In the genomic region with DNA sequence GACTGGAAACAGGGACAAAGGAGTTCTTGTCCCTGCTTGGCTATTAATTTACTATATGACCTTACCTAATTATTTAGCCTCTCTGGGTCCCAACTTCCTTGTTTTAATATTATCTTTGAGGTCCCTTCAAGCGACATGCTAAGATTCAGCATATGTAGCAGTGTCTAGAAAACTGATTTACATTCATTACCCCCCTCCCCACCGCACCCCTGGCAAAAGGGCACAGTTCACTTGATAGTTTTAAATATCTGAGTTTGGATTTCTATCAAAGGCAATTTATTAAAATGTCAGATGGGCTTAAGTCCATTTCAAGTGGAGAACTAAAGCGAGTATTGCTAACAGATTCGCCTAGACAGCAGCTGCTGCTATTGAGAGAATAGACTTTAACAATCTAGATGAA, we compare ENCODE assay signal across 13 cellular contexts. TPM values are rescaled to one million over a fixed set of nuclear protein-coding genes. Genes with fewer than 3 reads are reported as not detected.
DNase-seq lines count a peak whose midpoint lies in the region; ATAC-seq, FAIRE-seq and TF ChIP-seq lines count a peak whose summit lies in the region.
"Had no signal": no experiment of that assay in that cellular context is flagged by ENCODE, and none has a peak within 500 bp of the region (broad histone marks: within the 10 kb centered on the region; RNA-seq: fewer than 3 reads in every experiment).

No MANE protein-coding gene starts in this region.

- peaks cover 89% of the 10 kb centered on the region for H3K79me2 ChIP-seq in HepG2 (ENCODE audit: insufficient read depth, low read length)

- no peak for TF ChIP-seq POLR2A in HepG2 (IDR thresholded peaks at IDR 0.05; ENCODE audit: insufficient read depth in 1 of 2, low read depth in 2 of 2, low read length in 2 of 2)

- no peaks in the 10 kb centered on the region for H3K9me3 ChIP-seq in HepG2 (ENCODE audit: low read length)
- H3K9me3 ChIP-seq: neutrophil, vagina had no signal

- in situ Hi-C loops in HepG2 (cut with HindIII; ENCODE audit: extremely low pct_ligation_motif_present, low pct_unique_long_range_greater_than_20kb), result no loop called here

- H3K27me3 ChIP-seq in HepG2 (ENCODE audit: control insufficient read depth in 1 of 2, insufficient read depth in 2 of 2, low read length in 2 of 2), result peaks cover 0 to 6% of the 10 kb centered on the region in 2 experiments; a peak in 1 of 5 replicates
- H3K27me3 ChIP-seq: vagina had no signal

- peak overlapping the region; percentile 97 for H3K9ac ChIP-seq in HepG2 (ENCODE audit: insufficient read depth, low read depth, low read length)

- peaks cover 7% of the 10 kb centered on the region for H3K36me3 Mint-ChIP-seq in activated CD4-positive, alpha-beta T cell treated with anti-CD3 and anti-CD28 coated beads, Interleukin-2, amount 10 ng/mL, durations not matched to agents 7 days and 5 days (ENCODE audit: low read depth)
- peaks cover 56% of the 10 kb centered on the region for H3K36me3 Mint-ChIP-seq in activated T-helper 17 cell treated with anti-CD3 and anti-CD28 coated beads, Interleukin-2, amount 50 U/mL, for 72 hours (ENCODE audit: low read depth)

- peak overlapping the region; percentile 79 for H3K27ac Mint-ChIP-seq in activated CD4-positive, alpha-beta T cell treated with anti-CD3 and anti-CD28 coated beads, Interleukin-2, amount 10 ng/mL, durations not matched to agents 7 days and 5 days
- H3K27ac Mint-ChIP-seq in activated T-helper 17 cell treated with anti-CD3 and anti-CD28 coated beads, Interleukin-2, amount 50 U/mL, for 72 hours, result peak overlapping the region; percentile 99
- H3K27ac Mint-ChIP-seq in stimulated activated naive CD8-positive, alpha-beta T cell treated with anti-CD3 and anti-CD28 coated beads, Interleukin-15, amount 100 ng/mL, for 72 hours, result peak overlapping the region; percentile 93 to 98

- TF ChIP-seq RAD21 in HepG2 (CRISPR knock-in tag; IDR thresholded peaks at IDR 0.05), result no peak

- POLR2A ChIA-PET in activated CD4-positive, alpha-beta T cell treated with anti-CD3 and anti-CD28 coated beads, Interleukin-2, amount 10 ng/mL, durations not matched to agents 7 days and 5 days (lab: Charles Lee), result no interaction called here
- POLR2A ChIA-PET in HepG2 (lab: Yijun Ruan, JAX), result interaction anchor here (1.2 to 4.9 kb wide), 3 partner anchors 9 to 86 kb away, joined by 4 to 29 read pairs (median 6); no protein-coding TSS in a partner anchor

- H3K4me1 Mint-ChIP-seq in activated CD4-positive, alpha-beta T cell treated with anti-CD3 and anti-CD28 coated beads, Interleukin-2, amount 10 ng/mL, durations not matched to agents 7 days and 5 days, result peaks cover 70% of the 10 kb centered on the region
- H3K4me1 Mint-ChIP-seq in activated T-helper 17 cell treated with anti-CD3 and anti-CD28 coated beads, Interleukin-2, amount 50 U/mL, for 72 hours, result peaks cover 39% of the 10 kb centered on the region
- peaks cover 64% of the 10 kb centered on the region for H3K4me1 Mint-ChIP-seq in stimulated activated naive CD8-positive, alpha-beta T cell treated with anti-CD3 and anti-CD28 coated beads, Interleukin-15, amount 100 ng/mL, for 72 hours

- H3K4me3 Mint-ChIP-seq in activated CD4-positive, alpha-beta T cell treated with anti-CD3 and anti-CD28 coated beads, Interleukin-2, amount 10 ng/mL, durations not matched to agents 7 days and 5 days, result peak overlapping the region; percentile 61
- H3K4me3 Mint-ChIP-seq in activated T-helper 17 cell treated with anti-CD3 and anti-CD28 coated beads, Interleukin-2, amount 50 U/mL, for 72 hours, result peak overlapping the region; percentile 91
- H3K4me3 Mint-ChIP-seq in stimulated activated naive CD8-positive, alpha-beta T cell treated with anti-CD3 and anti-CD28 coated beads, Interleukin-15, amount 100 ng/mL, for 72 hours, result peak overlapping the region; percentile 82 to 83

- CTCF ChIA-PET in activated CD4-positive, alpha-beta T cell treated with anti-CD3 and anti-CD28 coated beads, Interleukin-2, amount 10 ng/mL, durations not matched to agents 7 days and 5 days (lab: Charles Lee), result interaction anchor here (0.6 to 1.3 kb wide), 4 partner anchors 13 to 833 kb away, joined by 3 to 9 read pairs (median 4); no protein-coding TSS in a partner anchor
- CTCF ChIA-PET in HepG2 (lab: Yijun Ruan, JAX; ENCODE audit: low intra/inter-chr PET ratio, low total read pairs), result no interaction called here

- intact Hi-C loops in HepG2 (cut with micrococcal nuclease; ENCODE audit: unreplicated experiment), result no loop called here

- no peaks in the 10 kb centered on the region for H3K9me3 Mint-ChIP-seq in activated CD4-positive, alpha-beta T cell treated with anti-CD3 and anti-CD28 coated beads, Interleukin-2, amount 10 ng/mL, durations not matched to agents 7 days and 5 days
- H3K9me3 Mint-ChIP-seq in activated T-helper 17 cell treated with anti-CD3 and anti-CD28 coated beads, Interleukin-2, amount 50 U/mL, for 72 hours, result no peaks in the 10 kb centered on the region
- H3K9me3 Mint-ChIP-seq in stimulated activated naive CD8-positive, alpha-beta T cell treated with anti-CD3 and anti-CD28 coated beads, Interleukin-15, amount 100 ng/mL, for 72 hours, result no peaks in the 10 kb centered on the region

- no peak overlapping the region for H2AFZ ChIP-seq in HepG2 (ENCODE audit: low read length)

- H3K27ac ChIP-seq in HepG2 (ENCODE audit: extremely low read length, insufficient read depth, low read length), result peak overlapping the region; percentile 92
- H3K27ac ChIP-seq: neutrophil, vagina had no signal

- no peaks in the 10 kb centered on the region for H3K36me3 ChIP-seq in HepG2 (replicated peaks in 1 of 2; ENCODE audit: control insufficient read depth in 1 of 2, insufficient read depth in 2 of 2, low read length in 2 of 2)
- H3K36me3 ChIP-seq: neutrophil, vagina had no signal

- TF ChIP-seq EP300 in HepG2 (IDR thresholded peaks at IDR 0.05; ENCODE audit: low read depth in 2 of 2, low read length in 2 of 2) (no peak), HepG2 (CRISPR knock-in tag; IDR thresholded peaks at IDR 0.05; ENCODE audit: borderline replicate concordance) (no peak)

- H3K4me2 ChIP-seq in HepG2 (ENCODE audit: low read depth, low read length), result peak overlapping the region; percentile 84

- peaks cover 16% of the 10 kb centered on the region; the same call in 1 of the 2 replicates for H4K20me1 ChIP-seq in HepG2 (ENCODE audit: insufficient read depth, low read length)

- WGBS in HepG2 (ENCODE audit: low lambda C conversion rate), result 40% methylated on average over 4 of the region's 4 CpGs

- no peak for FAIRE-seq in HepG2 (lab: Jason Lieb, UNC)

- no TSS peak for BruUV-seq in HepG2 (replicated peaks; lab: Mats Ljungman, UMichigan)

- H3K4me3 ChIP-seq in HepG2 (replicated peaks in 1 of 3; ENCODE audit: insufficient read depth in 1 of 3, low read depth in 2 of 3, low read length in 3 of 3), result peak overlapping the region; percentile 90 to 99 (median 98); a peak in 5 of 6 replicates
- H3K4me3 ChIP-seq: vagina had no signal

- no peak for TF ChIP-seq CTCF in HepG2 (CRISPR knock-in tag; IDR thresholded peaks at IDR 0.05)

- ATAC-seq in activated T-helper 17 cell treated with anti-CD3 and anti-CD28 coated beads, Interleukin-2, amount 50 U/mL, for 72 hours (replicated peaks), result no peak
- ATAC-seq in HepG2, result no peak
- no peak for ATAC-seq in stimulated activated naive CD8-positive, alpha-beta T cell treated with anti-CD3 and anti-CD28 coated beads, Interleukin-15, amount 100 ng/mL, for 72 hours

- peaks cover 65% of the 10 kb centered on the region for H3K4me1 ChIP-seq in HepG2 (ENCODE audit: insufficient read depth, low read length)

- DNase-seq in activated CD4-positive, alpha-beta T cell treated with anti-CD3 and anti-CD28 coated beads, Interleukin-2, amount 10 ng/mL, durations not matched to agents 7 days and 5 days, result no peak
- no peak for DNase-seq in activated CD4-positive, alpha-beta T cell treated with anti-CD3 and anti-CD28 coated beads, Interleukin-2, amount 50 U/mL, for 48 hours
- DNase-seq in HepG2 (ENCODE audit: low spot score), result no peak
- no peak for DNase-seq in stimulated activated naive CD8-positive, alpha-beta T cell treated with anti-CD3 and anti-CD28 coated beads, Interleukin-15, amount 100 ng/mL, for 72 hours
- no peak for DNase-seq in anterior cingulate cortex (lab: John Stamatoyannopoulos, UW)
- no peak for DNase-seq in NCI-H345 treated with DMSO at 0.1 percent for 48 hours (lab: John Stamatoyannopoulos, UW; ENCODE audit: unreplicated experiment)
- no peak for DNase-seq in NCI-H1694 treated with DMSO at 0.1 percent for 48 hours (lab: John Stamatoyannopoulos, UW)
- DNase-seq: activated CD4-positive, alpha-beta T cell treated with anti-CD3 and anti-CD28 coated beads for 48 hours; AML-193; caudate nucleus had no signal

- no peaks in the 10 kb centered on the region for H3K27me3 Mint-ChIP-seq in activated CD4-positive, alpha-beta T cell treated with anti-CD3 and anti-CD28 coated beads, Interleukin-2, amount 10 ng/mL, durations not matched to agents 7 days and 5 days
- H3K27me3 Mint-ChIP-seq in activated T-helper 17 cell treated with anti-CD3 and anti-CD28 coated beads, Interleukin-2, amount 50 U/mL, for 72 hours, result no peaks in the 10 kb centered on the region
- no peaks in the 10 kb centered on the region for H3K27me3 Mint-ChIP-seq in stimulated activated naive CD8-positive, alpha-beta T cell treated with anti-CD3 and anti-CD28 coated beads, Interleukin-15, amount 100 ng/mL, for 72 hours

RNA-seq across cellular contexts. Expression of a gene that starts 3.9 kb away (rescaled TPM):
- 10 to 100 TPM; 43.2 to 55.7 TPM for total RNA-seq in activated CD4-positive, alpha-beta T cell treated with anti-CD3 and anti-CD28 coated beads, Interleukin-2, amount 10 ng/mL, durations not matched to agents 7 days and 5 days
- 10 to 100 TPM; 75.3 to 89.1 TPM for total RNA-seq in activated T-helper 17 cell treated with anti-CD3 and anti-CD28 coated beads, Interleukin-2, amount 50 U/mL, for 72 hours
- total RNA-seq in HepG2 (2016; rRNA removed; fragmentation: Illumina TruSeq; extraction: Trizol), result 52.7 and 94.3 TPM in 2 replicates
- total RNA-seq in HepG2 (2016; cell fraction: cytosol; rRNA removed; fragmentation: Illumina TruSeq; extraction: Trizol; ENCODE audit: low read depth), result 12.3 and 13.8 TPM in 2 replicates
- 49.2 and 95.9 TPM in 2 replicates for total RNA-seq in HepG2 (2016; cell fraction: insoluble cytoplasmic fraction; rRNA removed; fragmentation: Illumina TruSeq; extraction: Trizol)
- 24.9 and 26.3 TPM in 2 replicates for total RNA-seq in HepG2 (2016; cell fraction: membrane; rRNA removed; fragmentation: Illumina TruSeq; extraction: Trizol)
- total RNA-seq in HepG2 (2016; cell fraction: nucleus; rRNA removed; fragmentation: Illumina TruSeq; extraction: Trizol), result 146 and 159 TPM in 2 replicates
- 107 and 128 TPM in 2 replicates for polyA plus RNA-seq in HepG2 (2011; rRNA removed)
- 103 and 138 TPM in 2 replicates for polyA plus RNA-seq in HepG2 (2011; cell fraction: cytosol; rRNA removed)
- 160 and 195 TPM in 2 replicates for polyA plus RNA-seq in HepG2 (2011; cell fraction: nucleus; rRNA removed)
- polyA plus RNA-seq in HepG2 (2012), result 93.3 and 95.0 TPM in 2 replicates
- polyA plus RNA-seq in HepG2 (2016; cell fraction: cytosol; fragmentation: Illumina TruSeq; extraction: Trizol; ENCODE audit: low read depth), result 3.4 and 3.5 TPM in 2 replicates
- polyA plus RNA-seq in HepG2 (2016; cell fraction: insoluble cytoplasmic fraction; fragmentation: Illumina TruSeq; extraction: Trizol; ENCODE audit: low read depth), result 42.2 and 43.3 TPM in 2 replicates
- polyA plus RNA-seq in HepG2 (2016; cell fraction: membrane; fragmentation: Illumina TruSeq; extraction: Trizol; ENCODE audit: low read depth), result 8.1 and 10.3 TPM in 2 replicates
- polyA plus RNA-seq in HepG2 (2016; cell fraction: nucleus; fragmentation: Illumina TruSeq; extraction: Trizol; ENCODE audit: insufficient read depth, low read depth), result 117 and 121 TPM in 2 replicates
- 52.0 and 515 TPM in 2 replicates for polyA minus RNA-seq in HepG2 (2011; rRNA and poly(A)+ RNA removed; ENCODE audit: low replicate concordance)
- polyA minus RNA-seq in HepG2 (2011; cell fraction: cytosol; rRNA and poly(A)+ RNA removed), result 154 and 169 TPM in 2 replicates
- polyA minus RNA-seq in HepG2 (2011; cell fraction: nucleus; rRNA and poly(A)+ RNA removed), result 456 and 483 TPM in 2 replicates
